In genomic region chr20:46894579-46894958, GRCh38 we compare ENCODE assay signal across 9 cellular contexts. TPM values are rescaled to one million over a fixed set of nuclear protein-coding genes. Genes with fewer than 3 reads are reported as not detected.
DNase-seq lines count a peak whose midpoint lies in the region; ATAC-seq, FAIRE-seq and TF ChIP-seq lines count a peak whose summit lies in the region.
"Had no signal": no experiment of that assay in that cellular context is flagged by ENCODE, and none has a peak within 500 bp of the region (broad histone marks: within the 10 kb centered on the region; RNA-seq: fewer than 3 reads in every experiment).

A gene with protein sequence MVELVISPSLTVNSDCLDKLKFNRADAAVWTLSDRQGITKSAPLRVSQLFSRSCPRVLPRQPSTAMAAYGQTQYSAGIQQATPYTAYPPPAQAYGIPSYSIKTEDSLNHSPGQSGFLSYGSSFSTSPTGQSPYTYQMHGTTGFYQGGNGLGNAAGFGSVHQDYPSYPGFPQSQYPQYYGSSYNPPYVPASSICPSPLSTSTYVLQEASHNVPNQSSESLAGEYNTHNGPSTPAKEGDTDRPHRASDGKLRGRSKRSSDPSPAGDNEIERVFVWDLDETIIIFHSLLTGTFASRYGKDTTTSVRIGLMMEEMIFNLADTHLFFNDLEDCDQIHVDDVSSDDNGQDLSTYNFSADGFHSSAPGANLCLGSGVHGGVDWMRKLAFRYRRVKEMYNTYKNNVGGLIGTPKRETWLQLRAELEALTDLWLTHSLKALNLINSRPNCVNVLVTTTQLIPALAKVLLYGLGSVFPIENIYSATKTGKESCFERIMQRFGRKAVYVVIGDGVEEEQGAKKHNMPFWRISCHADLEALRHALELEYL (plus strand): TSS chr20:46894843. CDS start chr20:46990011, 95,168 bp downstream.

- POLR2A ChIA-PET in Caco-2 (lab: Charles Lee), result no interaction called here

- H3K4me3 ChIP-seq in Caco-2 (ENCODE audit: low read depth, low read length) (0 out of 2 replicates have a peak within 1 kb of the TSS, but pooled peaks have one; percentile 8), pancreas (peak within 1 kb of the TSS; percentile 0 to 47 (median 34))

- FAIRE-seq in pancreas (lab: Jason Lieb, UNC), result no peak
- FAIRE-seq: keratinocyte had no signal

- H3K4me3 Mint-ChIP-seq in Caco-2 (ENCODE audit: unreplicated experiment), result peak within 1 kb of the TSS; percentile 64

- DNase-seq in Caco-2 (peak in 1 of 2 experiments; percentile 26), NCI-H345 (lab: John Stamatoyannopoulos, UW) (peak; percentile 64), foreskin keratinocyte (no peak), pancreas (peak in 2 of 6 donors; percentile 11 to 22), GDM1 (lab: John Stamatoyannopoulos, UW) (no peak), SKM-1 (lab: John Stamatoyannopoulos, UW; ENCODE audit: unreplicated experiment) (no peak), HuH-7 (ENCODE audit: low spot score) (no peak)

- WGBS in pancreas, 2 donors, result 0 to 1% methylated on average over 33 to 51 of the region's 52 CpGs

- no TSS peak for BruUV-seq in Caco-2 (replicated peaks; lab: Mats Ljungman, UMichigan)

- H3K4me1 Mint-ChIP-seq in Caco-2 (ENCODE audit: low read depth, unreplicated experiment), result no peaks in the 10 kb centered on the region

- H3K36me3 ChIP-seq in Caco-2 (ENCODE audit: control insufficient read depth, insufficient read depth, low read length) (no peaks in the 10 kb centered on the region), pancreas (no peaks in the 10 kb centered on the region)

- peaks cover 9% of the 10 kb centered on the region for H3K9me3 Mint-ChIP-seq in Caco-2 (ENCODE audit: unreplicated experiment)

- intact Hi-C loops in Caco-2 (cut with micrococcal nuclease; ENCODE audit: unreplicated experiment), result loop anchor here (10.0 kb wide), 1 partner anchor 130 kb away; no protein-coding TSS in a partner anchor
- intact Hi-C loops in pancreas (cut with DNase I), result no loop called here

- peaks cover 4% of the 10 kb centered on the region; the same call in 1 of the 2 replicates for H3K4me1 ChIP-seq in Caco-2
- H3K4me1 ChIP-seq in foreskin keratinocyte, result no peaks in the 10 kb centered on the region
- no peaks in the 10 kb centered on the region for H3K4me1 ChIP-seq in pancreas

- H3K27ac Mint-ChIP-seq in Caco-2 (ENCODE audit: unreplicated experiment), result no peak within 1 kb of the TSS

- CTCF ChIA-PET in Caco-2 (lab: Charles Lee), result no interaction called here

- H3K36me3 Mint-ChIP-seq in Caco-2 (ENCODE audit: insufficient read depth, unreplicated experiment), result no peaks in the 10 kb centered on the region

- H3K27ac ChIP-seq in foreskin keratinocyte (no peak within 1 kb of the TSS), pancreas (peak within 1 kb of the TSS in 1 of 4 donors; percentile 17)

- H3K9me3 ChIP-seq in Caco-2, result 0 out of 2 replicates have a peak, but pooled peaks cover 8% of the 10 kb centered on the region
- no peaks in the 10 kb centered on the region for H3K9me3 ChIP-seq in pancreas

- peaks cover 62% of the 10 kb centered on the region for H3K27me3 Mint-ChIP-seq in Caco-2 (ENCODE audit: insufficient read depth, unreplicated experiment)

- peaks cover 15% of the 10 kb centered on the region for H3K27me3 ChIP-seq in Caco-2 (replicated peaks; ENCODE audit: control insufficient read depth, insufficient read depth, low read length)
- peaks cover 74% of the 10 kb centered on the region for H3K27me3 ChIP-seq in foreskin keratinocyte
- H3K27me3 ChIP-seq in pancreas, result peaks cover 0 to 6% (median 0%) of the 10 kb centered on the region in 4 donors

- peak; percentile 23 for ATAC-seq in foreskin keratinocyte
- peak; percentile 38 to 76 (median 58) for ATAC-seq in pancreas
- no peak for ATAC-seq in GM21381 (IDR thresholded peaks at IDR 0.05; ENCODE audit: unreplicated experiment)

- no peak for TF ChIP-seq CTCF in Caco-2 (IDR thresholded peaks at IDR 0.05; ENCODE audit: insufficient read depth in 1 of 2, low read depth in 1 of 2, low read length in 1 of 2, severe bottlenecking in 1 of 2, unreplicated experiment in 1 of 2)
- TF ChIP-seq CTCF in foreskin keratinocyte (conservative IDR thresholded peaks at IDR 0.05), result no peak
- TF ChIP-seq CTCF in pancreas (IDR thresholded peaks at IDR 0.05), result no peak

RNA-seq across cellular contexts. Expression of the gene that starts here (rescaled TPM):
- total RNA-seq in Caco-2 (2022) (0.25 and 0.30 TPM in 2 replicates), foreskin keratinocyte (not detected in 2 replicates), pancreas (1 to 10 TPM in 5 of 6 donors, under 1 TPM in 1; 0.51 to 3.2 (median 1.2) TPM)
- polyA plus RNA-seq in foreskin keratinocyte (not detected in 2 replicates), pancreas (1 to 10 TPM; 1.5 to 1.7 TPM)
- polyA plus RNA-seq: keratinocyte had no signal

Comparison
In these comparisons a context has a peak if more than half of its experiments do, and no peak if none do; other contexts are left out.
1. Peak in ATAC-seq in foreskin keratinocyte; RNA of the gene not detected or under 1 TPM.